1 cellular context compared by ENCODE assay signal in genomic region chr3:182978387-182978786, GRCh38.
TF ChIP-seq lines count a peak whose summit lies in the region.

No MANE protein-coding gene starts in this region.

TF ChIP-seq in GM12878, 131 proteins besides CTCF, POLR2A, EP300 and RAD21 (continued from another document):
- no peak for TF ChIP-seq E2F4 (IDR thresholded peaks at IDR 0.05; ENCODE audit: low read depth, low read length)
- TF ChIP-seq CHD2 (IDR thresholded peaks at IDR 0.05; ENCODE audit: borderline replicate concordance, low read depth, low read length), result no peak
